25 cellular contexts compared by ENCODE assay signal in the genomic region with DNA sequence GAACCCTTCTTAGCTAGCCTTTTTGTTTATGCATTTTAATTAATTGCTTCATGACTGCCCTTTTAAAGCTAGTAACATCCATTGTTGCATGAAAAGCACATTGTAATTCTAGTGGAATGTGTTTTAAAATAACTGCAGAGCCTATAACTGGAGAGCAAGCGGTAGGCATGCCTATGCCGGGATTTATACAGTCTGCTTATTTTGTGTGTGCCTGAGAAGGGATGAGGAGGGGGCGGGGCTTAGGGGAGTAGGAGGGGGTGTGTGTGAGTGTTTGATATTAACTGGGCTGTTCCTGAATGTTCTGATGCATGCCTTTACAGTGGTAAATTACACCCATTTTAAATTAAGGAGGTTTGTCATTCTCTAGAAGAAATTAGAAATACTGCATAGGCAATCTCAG.
DNase-seq lines count a peak whose midpoint lies in the region; ATAC-seq and TF ChIP-seq lines count a peak whose summit lies in the region.
"Had no signal": no experiment of that assay in that cellular context is flagged by ENCODE, and none has a peak within 500 bp of the region (broad histone marks: within the 10 kb centered on the region; RNA-seq: fewer than 3 reads in every experiment).

No MANE protein-coding gene starts in this region.

- peak; percentile 33 for DNase-seq in NCI-H82 (lab: John Stamatoyannopoulos, UW)
- no peak for DNase-seq in NCI-H82 treated with DMSO at 0.1 percent for 48 hours (lab: John Stamatoyannopoulos, UW; ENCODE audit: unreplicated experiment)
- DNase-seq in astrocyte of the hippocampus (ENCODE audit: low read depth, low spot score): peak; percentile 32
- no peak for DNase-seq in left lobe of liver (ENCODE audit: low spot score)
- no peak for DNase-seq in foreskin keratinocyte
- DNase-seq in activated gamma-delta T cell (lab: John Stamatoyannopoulos, UW): no peak
- DNase-seq: 8988T; activated naive CD4-positive, alpha-beta T cell treated with Interleukin-2 at 50 U/mL for 16 hours; aorta; cerebellar nuclear complex; DMS 273 treated with DMSO at 0.1 percent for 48 hours; effector memory CD4-positive, alpha-beta T cell; KG1; kidney; mesenchymal stem cell; MV-4-11; naive thymus-derived CD4-positive, alpha-beta T cell; NCI-H1930; NCI-H510A; stimulated activated CD4-positive, alpha-beta T cell treated with anti-CD3 and anti-CD28 coated beads, Interleukin-1b, Interleukin-23, amount 100 ng/mL, for 48 hours; stimulated activated naive CD4-positive, alpha-beta T cell treated with Interleukin-2 at 50 U/mL for 16 hours; trophoblast cell had no signal

- no peaks in the 10 kb centered on the region for H3K4me1 ChIP-seq in foreskin keratinocyte
- H3K4me1 ChIP-seq: parathyroid adenoma had no signal

- ATAC-seq in left lobe of liver (peak; percentile 71), HG03175 (IDR thresholded peaks at IDR 0.05; ENCODE audit: unreplicated experiment) (no peak), foreskin keratinocyte (no peak), GM18870 (IDR thresholded peaks at IDR 0.05; ENCODE audit: unreplicated experiment) (no peak)
- ATAC-seq: naive thymus-derived CD4-positive, alpha-beta T cell had no signal

- TF ChIP-seq CTCF in foreskin keratinocyte (conservative IDR thresholded peaks at IDR 0.05): no peak

- no peak overlapping the region for H3K27ac ChIP-seq in foreskin keratinocyte
- H3K27ac ChIP-seq: parathyroid adenoma had no signal

- no peaks in the 10 kb centered on the region for H3K27me3 ChIP-seq in foreskin keratinocyte

Comparison
In these comparisons a context has a peak if more than half of its experiments do, and no peak if none do; other contexts are left out.
1. DNase-seq: peak in NCI-H82 (single experiment) and astrocyte of the hippocampus (single experiment); none in NCI-H82 treated with DMSO at 0.1 percent for 48 hours (single experiment), left lobe of liver (single experiment), foreskin keratinocyte (0 of 2) and activated gamma-delta T cell (single experiment).